14 cellular contexts compared by ENCODE assay signal in genomic region chr16:68233835-68234187, GRCh38. TPM values are rescaled to one million over a fixed set of nuclear protein-coding genes. Genes with fewer than 3 reads are reported as not detected.
DNase-seq lines count a peak whose midpoint lies in the region; ATAC-seq, FAIRE-seq and TF ChIP-seq lines count a peak whose summit lies in the region.
"Had no signal": no experiment of that assay in that cellular context is flagged by ENCODE, and none has a peak within 500 bp of the region (broad histone marks: within the 10 kb centered on the region; RNA-seq: fewer than 3 reads in every experiment).

No MANE protein-coding gene starts in this region.

- no peak for FAIRE-seq in pancreas (lab: Jason Lieb, UNC)
- FAIRE-seq: GM18507, islet of Langerhans, RCC 7860 had no signal

- H3K9me2 ChIP-seq in OCI-LY1 (ENCODE audit: low read depth, low read length), result no peaks in the 10 kb centered on the region

- DNase-seq in epithelial cell of prostate (ENCODE audit: low read depth, low spot score) (no peak), pancreas (no peak), ureter (ENCODE audit: low spot score) (no peak)
- no peak for DNase-seq in activated CD4-positive, CD25-positive, alpha-beta regulatory T cell treated with anti-CD3 and anti-CD28 coated beads, Interleukin-2, amount 50 U/mL, for 72 hours
- no peak for DNase-seq in activated naive CD4-positive, alpha-beta T cell treated with anti-CD3 and anti-CD28 coated beads, Interleukin-2, amount 50 U/mL, for 16 hours
- DNase-seq: activated naive CD4-positive, alpha-beta T cell treated with anti-CD3 and anti-CD28 coated beads, Interleukin-2, amount 10 ng/mL, durations not matched to agents 7 days and 5 days; stimulated activated CD8-positive, alpha-beta memory T cell treated with anti-CD3 and anti-CD28 coated beads, Interleukin-4, amount 100 ng/mL, for 48 hours had no signal

- intact Hi-C loops in pancreas (cut with DNase I), result loop anchor here in 1 of 3 donors (10.0 kb wide), 2 partner anchors 149 to 249 kb away; partner anchors contain the start of genes DPEP3 and NFATC3

- peaks cover 11 to 36% (median 24%) of the 10 kb centered on the region in 11 experiments; a peak in 21 of 22 replicates for H3K36me3 ChIP-seq in BLaER1 treated with 17β-estradiol and CSF1 and Interleukin-3, amounts not matched to agents 10 nM and 100 nM
- peaks cover 27% of the 10 kb centered on the region; the same call in 1 of the 2 replicates for H3K36me3 ChIP-seq in OCI-LY1 (ENCODE audit: insufficient read depth, low read length)
- H3K36me3 ChIP-seq in pancreas, result peaks cover 7 to 28% (median 18%) of the 10 kb centered on the region in 3 donors

- ATAC-seq in pancreas, result no peak
- ATAC-seq in HG03135 (IDR thresholded peaks at IDR 0.05; ENCODE audit: unreplicated experiment), result no peak

- H3K4me3 ChIP-seq in BLaER1 treated with 17β-estradiol and CSF1 and Interleukin-3, amounts not matched to agents 10 nM and 100 nM, result no peak overlapping the region
- no peak overlapping the region for H3K4me3 ChIP-seq in OCI-LY1 (ENCODE audit: low read depth, low read length, poor library complexity, severe bottlenecking)
- H3K4me3 ChIP-seq in pancreas, result peak overlapping the region in 2 of 4 donors; percentile 67 to 82

- peaks cover 0 to 16% (median 7%) of the 10 kb centered on the region in 11 experiments; a peak in 13 of 22 replicates for H3K9me3 ChIP-seq in BLaER1 treated with 17β-estradiol and CSF1 and Interleukin-3, amounts not matched to agents 10 nM and 100 nM (replicated peaks in 1 of 11)
- no peaks in the 10 kb centered on the region for H3K9me3 ChIP-seq in OCI-LY1 (ENCODE audit: low read length)
- H3K9me3 ChIP-seq in pancreas, result no peaks in the 10 kb centered on the region

- 25 to 28% methylated on average over 8 of the region's 8 CpGs for WGBS in pancreas, 2 donors

- H3K27me3 ChIP-seq in BLaER1 treated with 17β-estradiol and CSF1 and Interleukin-3, amounts not matched to agents 10 nM and 100 nM, result no peaks in the 10 kb centered on the region
- H3K27me3 ChIP-seq in OCI-LY1 (ENCODE audit: insufficient read depth, low read length), result no peaks in the 10 kb centered on the region
- H3K27me3 ChIP-seq in pancreas, result no peaks in the 10 kb centered on the region

- H3K4me2 ChIP-seq in BLaER1 treated with 17β-estradiol and CSF1 and Interleukin-3, amounts not matched to agents 10 nM and 100 nM, result peak overlapping the region; percentile 66 to 93 (median 85)
- H3K4me2 ChIP-seq in OCI-LY1 (ENCODE audit: low read length), result peak overlapping the region; percentile 92; the same call in 1 of the 2 replicates

- TF ChIP-seq CTCF in OCI-LY1 (IDR thresholded peaks at IDR 0.05; ENCODE audit: low read length) (no peak), pancreas (IDR thresholded peaks at IDR 0.05) (no peak)

- H3K9ac ChIP-seq in BLaER1 treated with 17β-estradiol and CSF1 and Interleukin-3, amounts not matched to agents 10 nM and 100 nM, result peak overlapping the region in 10 of 11 experiments; percentile 1 to 40 (median 20); a peak in 10 of 22 replicates
- H3K9ac ChIP-seq in OCI-LY1 (ENCODE audit: low read length), result no peak overlapping the region

- peaks cover 6 to 56% (median 17%) of the 10 kb centered on the region in 11 experiments; a peak in 16 of 22 replicates for H4K20me1 ChIP-seq in BLaER1 treated with 17β-estradiol and CSF1 and Interleukin-3, amounts not matched to agents 10 nM and 100 nM
- no peaks in the 10 kb centered on the region for H4K20me1 ChIP-seq in OCI-LY1 (ENCODE audit: insufficient read depth, low read length)

- H3F3A ChIP-seq in OCI-LY1 (ENCODE audit: insufficient read depth, low read length), result no peaks in the 10 kb centered on the region

- peak overlapping the region in 8 of 11 experiments; percentile 17 to 76 (median 56); a peak in 15 of 22 replicates for H3K27ac ChIP-seq in BLaER1 treated with 17β-estradiol and CSF1 and Interleukin-3, amounts not matched to agents 10 nM and 100 nM
- H3K27ac ChIP-seq in OCI-LY1 (ENCODE audit: low read depth, low read length, poor library complexity, severe bottlenecking) (no peak overlapping the region), epithelial cell of prostate (peak overlapping the region; percentile 98), pancreas (peak overlapping the region; percentile 35 to 99 (median 88))

- H2AFZ ChIP-seq in OCI-LY1 (ENCODE audit: low read length), result no peak overlapping the region

- no peaks in the 10 kb centered on the region for H3K79me2 ChIP-seq in OCI-LY1 (ENCODE audit: insufficient read depth, low read length)

- peaks cover 36 to 60% (median 46%) of the 10 kb centered on the region in 10 experiments for H3K4me1 ChIP-seq in BLaER1 treated with 17β-estradiol and CSF1 and Interleukin-3, amounts not matched to agents 10 nM and 100 nM
- H3K4me1 ChIP-seq in OCI-LY1 (ENCODE audit: insufficient read depth, low read length, severe bottlenecking) (peaks cover 31% of the 10 kb centered on the region), pancreas (peaks cover 14 to 31% (median 15%) of the 10 kb centered on the region in 3 donors)

RNA-seq across cellular contexts. Expression of gene ESRP2, which starts 2.1 kb away (rescaled TPM):
- total RNA-seq in pancreas, result 10 to 100 TPM; 20.1 to 43.4 (median 33.3) TPM
- 10 to 100 TPM; 35.5 to 45.5 TPM for polyA plus RNA-seq in pancreas
- 127 TPM for total RNA-seq in ureter
- polyA plus RNA-seq: neural cell had no signal

RNA-seq across cellular contexts. Expression of gene PLA2G15, which starts 11.4 kb away (rescaled TPM):
- total RNA-seq in pancreas, result 10 to 100 TPM in 1 of 6 donors, 1 to 10 TPM in 5; 3.5 to 14.1 (median 5.1) TPM
- polyA plus RNA-seq in pancreas, result 1 to 10 TPM; 6.1 to 8.4 TPM
- 15.9 TPM for total RNA-seq in ureter

RNA-seq across cellular contexts. Expression of gene SLC7A6, which starts 30.5 kb away (rescaled TPM):
- total RNA-seq in pancreas (1 to 10 TPM; 4.3 to 8.7 (median 6.0) TPM), ureter (29.4 TPM)
- 1 to 10 TPM; 3.1 to 5.4 TPM for polyA plus RNA-seq in pancreas
